8 cellular contexts compared by ENCODE assay signal in the genomic region with DNA sequence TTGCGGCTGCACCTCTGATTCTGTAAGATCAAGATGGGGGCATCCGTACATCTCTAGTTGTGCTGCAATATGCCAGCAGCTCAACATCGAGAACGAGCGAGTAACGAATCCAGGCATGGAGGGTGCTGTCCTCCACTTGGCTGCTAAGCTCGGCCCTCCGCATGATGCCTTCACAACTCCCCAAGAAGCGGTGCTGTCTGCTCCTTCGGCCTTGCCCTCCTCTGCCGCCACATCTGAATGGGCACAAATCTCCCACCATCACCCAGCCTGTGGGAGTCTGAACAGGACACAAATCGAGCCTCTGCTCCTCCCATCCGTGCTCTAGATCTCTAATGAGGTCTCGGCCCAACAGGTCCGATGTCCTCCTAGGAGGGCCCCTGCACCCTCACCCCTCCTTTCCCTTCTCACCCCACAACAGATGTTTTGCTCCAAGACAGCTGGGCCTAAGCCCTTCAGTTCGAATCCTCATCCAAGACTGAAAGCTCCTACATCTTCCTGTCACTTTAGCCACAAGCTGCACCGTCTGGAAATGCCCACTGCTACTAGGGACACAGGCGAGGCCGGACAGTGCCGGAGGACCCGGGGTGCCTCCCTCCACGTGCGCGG.
DNase-seq lines count a peak whose midpoint lies in the region; ATAC-seq and TF ChIP-seq lines count a peak whose summit lies in the region.

No MANE protein-coding gene starts in this region.

- H3K27me3 Mint-ChIP-seq in type B pancreatic cell = peaks cover 5% of the 10 kb centered on the region

- in situ Hi-C loops in astrocyte of the cerebellum (cut with HindIII; ENCODE audit: low sequenced_read_pairs) = no loop called here

- H3K4me3 Mint-ChIP-seq in type B pancreatic cell = peak overlapping the region; percentile 99

- H3K4me3 ChIP-seq in AG10803 (ENCODE audit: low read length) (peak overlapping the region; percentile 88), HL-60 (replicated peaks; ENCODE audit: insufficient read depth, low read length) (peak overlapping the region; percentile 78), astrocyte of the cerebellum (ENCODE audit: low read depth, low read length) (peak overlapping the region; percentile 69), lower leg skin (ENCODE audit: low read depth, poor library complexity, severe bottlenecking) (peak overlapping the region; percentile 66)

- intact Hi-C loops in lower leg skin (cut with DNase I; ENCODE audit: low total_unique reads) = no loop called here

- no peak for TF ChIP-seq POLR2A in lower leg skin (IDR thresholded peaks at IDR 0.05)

- 53% methylated on average over 24 of the region's 24 CpGs for WGBS in lower leg skin, 2 donors

- H3K27me3 ChIP-seq in HL-60 (ENCODE audit: insufficient read depth, poor library complexity, severe bottlenecking) = no peaks in the 10 kb centered on the region

- peak overlapping the region; percentile 88 for H3K27ac Mint-ChIP-seq in type B pancreatic cell

- H3K27ac ChIP-seq in HL-60 (replicated peaks) = peak overlapping the region; percentile 50

- no peaks in the 10 kb centered on the region for H3K9me3 Mint-ChIP-seq in type B pancreatic cell

- no peak for ATAC-seq in HG02852 (IDR thresholded peaks at IDR 0.05; ENCODE audit: unreplicated experiment)
- no peak for ATAC-seq in HG03135 (IDR thresholded peaks at IDR 0.05; ENCODE audit: unreplicated experiment)

- TF ChIP-seq CTCF in AG10803 (conservative IDR thresholded peaks at IDR 0.05; ENCODE audit: low read length) = no peak
- no peak for TF ChIP-seq CTCF in HL-60 (IDR thresholded peaks at IDR 0.05; ENCODE audit: insufficient read depth, low read length)
- TF ChIP-seq CTCF in astrocyte of the cerebellum (IDR thresholded peaks at IDR 0.05; ENCODE audit: low read depth, low read length, missing control alignments) = no peak
- TF ChIP-seq CTCF in lower leg skin (IDR thresholded peaks at IDR 0.05) = no peak
- no peak for TF ChIP-seq CTCF in type B pancreatic cell (conservative IDR thresholded peaks at IDR 0.05)

- H3K4me1 Mint-ChIP-seq in type B pancreatic cell (ENCODE audit: unreplicated experiment) = peaks cover 19% of the 10 kb centered on the region

- DNase-seq in AG10803 (ENCODE audit: low read depth) = peak; percentile 4
- DNase-seq in HL-60 (ENCODE audit: low read depth in 1 of 2, low spot score in 1 of 2) = no peak
- no peak for DNase-seq in astrocyte of the cerebellum (ENCODE audit: low read depth)
- DNase-seq in lower leg skin (ENCODE audit: low spot score in 2 of 2) = no peak
- DNase-seq in type B pancreatic cell (ENCODE audit: extremely low spot score, unreplicated experiment) = no peak
- no peak for DNase-seq in AG20443 (ENCODE audit: low spot score)

- peaks cover 30% of the 10 kb centered on the region for H3K36me3 Mint-ChIP-seq in type B pancreatic cell
